Comparison of ENCODE assay signal across 16 cellular contexts in genomic region chr18:73891572-73892421, GRCh38.
DNase-seq lines count a peak whose midpoint lies in the region; ATAC-seq and TF ChIP-seq lines count a peak whose summit lies in the region.
"Had no signal": no experiment of that assay in that cellular context is flagged by ENCODE, and none has a peak within 500 bp of the region (broad histone marks: within the 10 kb centered on the region; RNA-seq: fewer than 3 reads in every experiment).

No MANE protein-coding gene starts in this region.

- no peak overlapping the region for H3K9ac ChIP-seq in OCI-LY3 (ENCODE audit: low read length)
- H3K9ac ChIP-seq in Karpas-422 (ENCODE audit: low read length) = no peak overlapping the region

- H3K27ac ChIP-seq in OCI-LY3 (ENCODE audit: low read length) (no peak overlapping the region), testis (no peak overlapping the region), Karpas-422 (ENCODE audit: low read length) (no peak overlapping the region)
- H3K27ac ChIP-seq: prostate gland, VCaP had no signal

- no peak for TF ChIP-seq POLR2A in testis (IDR thresholded peaks at IDR 0.05)

- H3K4me2 ChIP-seq in OCI-LY3 (ENCODE audit: low read length) (0 out of 2 replicates have a peak overlapping the region, but pooled peaks have one; percentile 2), Karpas-422 (ENCODE audit: low read depth, low read length, poor library complexity, severe bottlenecking) (no peak overlapping the region)

- H3K79me2 ChIP-seq in OCI-LY3 (ENCODE audit: low read length) (no peaks in the 10 kb centered on the region), Karpas-422 (ENCODE audit: low read length) (no peaks in the 10 kb centered on the region)

- POLR2A ChIA-PET in AG04449 (lab: Yijun Ruan, JAX) = no interaction called here

- H3K4me3 ChIP-seq in AG04449 (ENCODE audit: low read depth, low read length) = no peak overlapping the region
- H3K4me3 ChIP-seq in OCI-LY3 (ENCODE audit: low read length) = no peak overlapping the region
- no peak overlapping the region for H3K4me3 ChIP-seq in testis
- H3K4me3 ChIP-seq in Karpas-422 (ENCODE audit: low read length) = no peak overlapping the region
- H3K4me3 ChIP-seq: prostate gland had no signal

- no peaks in the 10 kb centered on the region for H3K9me3 ChIP-seq in OCI-LY3 (ENCODE audit: insufficient read depth, low read length)
- H3K9me3 ChIP-seq in testis = no peaks in the 10 kb centered on the region
- H3K9me3 ChIP-seq in Karpas-422 (ENCODE audit: low read length) = no peaks in the 10 kb centered on the region
- H3K9me3 ChIP-seq: prostate gland had no signal

- no peak overlapping the region for H3K27ac Mint-ChIP-seq in activated T-cell treated with anti-CD3 and anti-CD28 coated beads, Interleukin-2, amount 50 U/mL, for 72 hours
- H3K27ac Mint-ChIP-seq: CD4-positive, alpha-beta T cell; memory B cell had no signal

- H3K9me2 ChIP-seq in Karpas-422 (replicated peaks; ENCODE audit: insufficient read depth, low read length) = no peaks in the 10 kb centered on the region

- peaks cover 12% of the 10 kb centered on the region for H3K4me1 Mint-ChIP-seq in activated T-cell treated with anti-CD3 and anti-CD28 coated beads, Interleukin-2, amount 50 U/mL, for 72 hours (ENCODE audit: low read depth)
- H3K4me1 Mint-ChIP-seq: memory B cell had no signal

- 0 out of 2 replicates have a peak, but pooled peaks cover 7% of the 10 kb centered on the region for H3K27me3 ChIP-seq in OCI-LY3 (ENCODE audit: low read depth, low read length)
- no peaks in the 10 kb centered on the region for H3K27me3 ChIP-seq in testis
- H3K27me3 ChIP-seq in Karpas-422 (ENCODE audit: low read length) = no peaks in the 10 kb centered on the region

- H3K4me1 ChIP-seq in OCI-LY3 (ENCODE audit: low read length) (peaks cover 6% of the 10 kb centered on the region), testis (no peaks in the 10 kb centered on the region), Karpas-422 (ENCODE audit: low read length) (peaks cover 24% of the 10 kb centered on the region)
- H3K4me1 ChIP-seq: prostate gland had no signal

- WGBS in testis, 2 donors = 52 to 53% methylated on average over 20 of the region's 20 CpGs

- H3K4me3 Mint-ChIP-seq in activated T-cell treated with anti-CD3 and anti-CD28 coated beads, Interleukin-2, amount 50 U/mL, for 72 hours = no peak overlapping the region
- H3K4me3 Mint-ChIP-seq: CD4-positive, alpha-beta T cell; memory B cell had no signal

- no peaks in the 10 kb centered on the region for H3K36me3 ChIP-seq in OCI-LY3 (replicated peaks; ENCODE audit: low read depth, low read length)
- no peaks in the 10 kb centered on the region for H3K36me3 ChIP-seq in testis (ENCODE audit: low read depth, missing control alignments)
- no peaks in the 10 kb centered on the region for H3K36me3 ChIP-seq in Karpas-422 (ENCODE audit: insufficient read depth, low read length)
- H3K36me3 ChIP-seq: prostate gland had no signal

- no peaks in the 10 kb centered on the region for H3K27me3 Mint-ChIP-seq in activated T-cell treated with anti-CD3 and anti-CD28 coated beads, Interleukin-2, amount 50 U/mL, for 72 hours (ENCODE audit: low read depth)

- no peak for ATAC-seq in activated T-cell treated with anti-CD3 and anti-CD28 coated beads, Interleukin-2, amount 50 U/mL, for 72 hours (replicated peaks in 1 of 2)
- ATAC-seq in HG03045 (IDR thresholded peaks at IDR 0.05; ENCODE audit: unreplicated experiment) = no peak

- in situ Hi-C loops in GM13976 (cut with MboI; ENCODE audit: low sequenced_read_pairs, unreplicated experiment) = no loop called here

- DNase-seq in AG04449 (ENCODE audit: low read depth, low spot score) (no peak), GM13976 (ENCODE audit: low spot score) (peak; percentile 17), iPS DF 19.7 (ENCODE audit: low read depth, low spot score) (peak; percentile 74), testis (no peak), Karpas-422 (no peak)
- no peak for DNase-seq in activated T-cell treated with anti-CD3 and anti-CD28 coated beads, Interleukin-2, amount 50 U/mL, for 72 hours
- DNase-seq: activated naive CD4-positive, alpha-beta T cell treated with Interleukin-2 at 50 U/mL for 16 hours; CD4-positive, alpha-beta T cell; foreskin melanocyte; NCI-H2029 treated with DMSO at 0.1 percent for 48 hours; Right ventricle myocardium superior had no signal

- peak; percentile 3 for TF ChIP-seq CTCF in AG04449 (IDR thresholded peaks at IDR 0.05; ENCODE audit: insufficient read depth, low read length, missing control alignments)
- no peak for TF ChIP-seq CTCF in GM13976 (IDR thresholded peaks at IDR 0.05; ENCODE audit: borderline replicate concordance, control extremely low read depth, extremely low read depth, insufficient read depth, missing control alignments)
- peak; percentile 32 for TF ChIP-seq CTCF in OCI-LY3 (IDR thresholded peaks at IDR 0.05; ENCODE audit: low read depth, low read length)
- TF ChIP-seq CTCF in testis (IDR thresholded peaks at IDR 0.05) = no peak

- H2AFZ ChIP-seq in OCI-LY3 (ENCODE audit: low read depth, low read length) (no peak overlapping the region), Karpas-422 (ENCODE audit: low read length) (no peak overlapping the region)

- intact Hi-C loops in testis (cut with DNase I; ENCODE audit: low total_unique reads) = no loop called here

- CTCF ChIA-PET in AG04449 (lab: Yijun Ruan, JAX) = interaction anchor here (1.3 kb wide), 1 partner anchor 10 kb away, joined by 4 read pairs; no protein-coding TSS in a partner anchor

- no peaks in the 10 kb centered on the region for H4K20me1 ChIP-seq in OCI-LY3 (ENCODE audit: insufficient read depth, low read length)
- no peaks in the 10 kb centered on the region for H4K20me1 ChIP-seq in Karpas-422 (ENCODE audit: insufficient read depth, low read depth, low read length)

- H3K36me3 Mint-ChIP-seq in activated T-cell treated with anti-CD3 and anti-CD28 coated beads, Interleukin-2, amount 50 U/mL, for 72 hours (ENCODE audit: insufficient read depth in 2 of 2) = no peaks in the 10 kb centered on the region
- H3K36me3 Mint-ChIP-seq: memory B cell had no signal

- no peaks in the 10 kb centered on the region for H3K9me3 Mint-ChIP-seq in activated T-cell treated with anti-CD3 and anti-CD28 coated beads, Interleukin-2, amount 50 U/mL, for 72 hours
- H3K9me3 Mint-ChIP-seq: CD4-positive, alpha-beta T cell; memory B cell had no signal

Comparison
In these comparisons a context has a peak if more than half of its experiments do, and no peak if none do; other contexts are left out.
1. DNase-seq: peak in GM13976 (single experiment) and iPS DF 19.7 (single experiment); none in AG04449 (single experiment), testis (single experiment), activated T-cell treated with anti-CD3 and anti-CD28 coated beads, Interleukin-2, amount 50 U/mL, for 72 hours (0 of 2) and Karpas-422 (single experiment).
2. CTCF ChIP-seq: peak in AG04449 (single experiment) and OCI-LY3 (single experiment); none in GM13976 (single experiment) and testis (0 of 3).